1 cellular context compared by ENCODE assay signal in genomic region chr1:116666747-116667576, GRCh38.
TF ChIP-seq lines count a peak whose summit lies in the region.

No MANE protein-coding gene starts in this region.

TF ChIP-seq in K562, 482 proteins besides CTCF, POLR2A, EP300 and RAD21 (continued from another document and continues in another):
- no peak for TF ChIP-seq NFATC3 (IDR thresholded peaks at IDR 0.05)
- peak in 1 of 2 experiments; percentile 41 for TF ChIP-seq E2F6 (IDR thresholded peaks at IDR 0.05; ENCODE audit: borderline replicate concordance in 1 of 2, extremely low read depth in 1 of 2, insufficient read depth in 1 of 2, insufficient read length in 1 of 2, low read depth in 1 of 2, low read length in 1 of 2, poor library complexity in 1 of 2, severe bottlenecking in 1 of 2)
- TF ChIP-seq HDAC6 (IDR thresholded peaks at IDR 0.05; ENCODE audit: low read depth, low read length) = no peak
- TF ChIP-seq ZNF197 (CRISPR knock-in tag; IDR thresholded peaks at IDR 0.05; ENCODE audit: low read depth) = no peak
- no peak for TF ChIP-seq THRAP3 (IDR thresholded peaks at IDR 0.05; ENCODE audit: borderline replicate concordance)
- TF ChIP-seq ZNF224 (CRISPR knock-in tag; IDR thresholded peaks at IDR 0.05) = no peak
- TF ChIP-seq ETV5 (CRISPR knock-in tag; IDR thresholded peaks at IDR 0.05; ENCODE audit: low read depth) = no peak
- TF ChIP-seq IRF1 (CRISPR knock-in tag; IDR thresholded peaks at IDR 0.05; ENCODE audit: borderline replicate concordance) = no peak
- peak; percentile 75 to 78; a peak in 3 of 4 replicates for TF ChIP-seq FOXA3 (CRISPR knock-in tag; conservative IDR thresholded peaks at IDR 0.05 in 1 of 2, IDR thresholded peaks at IDR 0.05 in 1 of 2)
- no peak for TF ChIP-seq ATF2 (CRISPR knock-in tag; IDR thresholded peaks at IDR 0.05)
- TF ChIP-seq E2F3 (CRISPR knock-in tag; IDR thresholded peaks at IDR 0.05) = no peak
- peak; percentile 21 for TF ChIP-seq RBBP5 (IDR thresholded peaks at IDR 0.05; ENCODE audit: borderline replicate concordance, insufficient read depth, low read length, poor library complexity, severe bottlenecking)
- TF ChIP-seq CREB1 (IDR thresholded peaks at IDR 0.05) = no peak
- no peak; the same call in 1 of the 2 replicates for TF ChIP-seq CREB1 (CRISPR knock-in tag; IDR thresholded peaks at IDR 0.05)
- TF ChIP-seq CBX3 (IDR thresholded peaks at IDR 0.05; ENCODE audit: borderline replicate concordance in 1 of 2, low read length in 2 of 2) = no peak
- no peak for TF ChIP-seq ZNF592 (IDR thresholded peaks at IDR 0.05)
- no peak for TF ChIP-seq MAFG (tag; conservative IDR thresholded peaks at IDR 0.05)
- TF ChIP-seq CCNT2 (IDR thresholded peaks at IDR 0.05; ENCODE audit: borderline replicate concordance, extremely low read depth, insufficient read length, low read depth, low read length) = no peak
- TF ChIP-seq YY1 (IDR thresholded peaks at IDR 0.05; ENCODE audit: borderline replicate concordance in 1 of 3, control insufficient read depth in 1 of 3, extremely low read depth in 1 of 3, insufficient read depth in 3 of 3, insufficient read length in 1 of 3, insufficient replicate concordance in 2 of 3, low read depth in 1 of 3, low read length in 2 of 3) = no peak
- no peak for TF ChIP-seq C11orf30 (IDR thresholded peaks at IDR 0.05; ENCODE audit: low read depth)
- TF ChIP-seq ZNF740 (CRISPR knock-in tag; IDR thresholded peaks at IDR 0.05) = no peak
- no peak for TF ChIP-seq ZNF740 (tag; IDR thresholded peaks at IDR 0.05)
- no peak for TF ChIP-seq BMI1 (IDR thresholded peaks at IDR 0.05; ENCODE audit: low read length)
- no peak for TF ChIP-seq ELF4 (CRISPR knock-in tag; IDR thresholded peaks at IDR 0.05)
- no peak for TF ChIP-seq TCF7 (IDR thresholded peaks at IDR 0.05; ENCODE audit: borderline replicate concordance)
- TF ChIP-seq RFX7 (CRISPR knock-in tag; IDR thresholded peaks at IDR 0.05) = no peak
- TF ChIP-seq MECOM (CRISPR knock-in tag; IDR thresholded peaks at IDR 0.05) = no peak
- no peak for TF ChIP-seq NKRF (IDR thresholded peaks at IDR 0.05; ENCODE audit: borderline replicate concordance)
- TF ChIP-seq HDAC2 (IDR thresholded peaks at IDR 0.05) = peak; percentile 68; the same call in 1 of the 2 replicates
- no peak for TF ChIP-seq ZNF263 (CRISPR knock-in tag; IDR thresholded peaks at IDR 0.05; ENCODE audit: borderline replicate concordance)
- TF ChIP-seq CHD1 (IDR thresholded peaks at IDR 0.05; ENCODE audit: low read length) = peak; percentile 23
- no peak for TF ChIP-seq MAX (CRISPR knock-in tag; IDR thresholded peaks at IDR 0.05)
- no peak for TF ChIP-seq FOS (IDR thresholded peaks at IDR 0.05; ENCODE audit: extremely low read depth, insufficient read length)
- peak; percentile 81 to 83 for TF ChIP-seq KDM1A (IDR thresholded peaks at IDR 0.05)
- TF ChIP-seq FOSL1 (tag; conservative IDR thresholded peaks at IDR 0.05) = no peak
- TF ChIP-seq POLR3A (IDR thresholded peaks at IDR 0.05; ENCODE audit: borderline replicate concordance, extremely low read depth, insufficient read depth, insufficient read length) = no peak
- no peak for TF ChIP-seq ZNF707 (CRISPR knock-in tag; conservative IDR thresholded peaks at IDR 0.05)
- TF ChIP-seq ZBTB33 (CRISPR knock-in tag; IDR thresholded peaks at IDR 0.05) = no peak
- TF ChIP-seq STAT5A (IDR thresholded peaks at IDR 0.05; ENCODE audit: borderline replicate concordance, low read length) = no peak
- 0 out of 2 replicates have a peak, but pooled peaks have one; percentile 8 for TF ChIP-seq GTF2E2 (tag; IDR thresholded peaks at IDR 0.05)
- TF ChIP-seq ZNF583 (CRISPR knock-in tag; IDR thresholded peaks at IDR 0.05) = no peak
- TF ChIP-seq ZSCAN29 (IDR thresholded peaks at IDR 0.05) = no peak
- TF ChIP-seq SFPQ (IDR thresholded peaks at IDR 0.05; ENCODE audit: low read depth, low read length) = no peak
- TF ChIP-seq THRA (IDR thresholded peaks at IDR 0.05) = no peak
- TF ChIP-seq HDAC1 (IDR thresholded peaks at IDR 0.05) = no peak; a peak in 2 of 4 replicates
- no peak for TF ChIP-seq GATAD2B (IDR thresholded peaks at IDR 0.05; ENCODE audit: borderline replicate concordance)
